18 cellular contexts compared by ENCODE assay signal in the genomic region with DNA sequence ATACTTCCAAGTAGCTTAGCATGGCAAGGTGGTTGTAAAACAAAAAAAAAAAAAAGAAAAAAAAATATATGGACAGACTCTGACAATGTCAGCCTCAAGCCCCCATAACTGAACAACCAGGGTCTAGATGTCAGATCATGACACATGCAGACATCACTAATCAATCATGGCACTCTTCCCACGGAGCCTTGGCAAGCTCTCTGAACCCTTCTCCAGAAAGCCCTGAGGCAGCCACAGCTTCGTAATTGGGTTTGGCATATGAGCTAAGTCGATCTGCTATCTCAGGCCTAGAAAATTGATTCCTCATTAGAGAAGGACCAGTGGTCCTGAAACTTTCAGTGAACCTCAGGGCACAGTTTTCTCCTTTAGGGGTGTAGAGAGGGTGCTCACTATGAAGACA.
"Had no signal": no experiment of that assay in that cellular context is flagged by ENCODE, and none has a peak within 500 bp of the region (broad histone marks: within the 10 kb centered on the region; RNA-seq: fewer than 3 reads in every experiment).

No MANE protein-coding gene starts in this region.

- H3K9me3 Mint-ChIP-seq: activated CD4-positive, alpha-beta memory T cell treated with anti-CD3 and anti-CD28 coated beads for 36 hours; activated naive CD4-positive, alpha-beta T cell treated with anti-CD3 and anti-CD28 coated beads, Interleukin-2, amount 50 U/mL, for 24 hours; mesothelial cell of epicardium; neural progenitor cell; stimulated activated effector memory CD8-positive, alpha-beta T cell treated with anti-CD3 and anti-CD28 coated beads, Interleukin-12 subunit alpha, Interleukin-12 subunit beta, amount 100 ng/mL, for 72 hours had no signal

- H3K9me3 ChIP-seq: adrenal gland, pancreas, SK-N-SH, transverse colon had no signal

- ATAC-seq: activated CD8-positive, alpha-beta memory T cell treated with anti-CD3 and anti-CD28 coated beads, Interleukin-2, amount 10 ng/mL, durations not matched to agents 7 days and 5 days; esophagus mucosa; pancreas; stimulated activated effector memory CD8-positive, alpha-beta T cell treated with anti-CD3 and anti-CD28 coated beads, Interleukin-12 subunit alpha, Interleukin-12 subunit beta, amount 100 ng/mL, for 72 hours had no signal

- H3K4me1 ChIP-seq: neural progenitor cell, pancreas had no signal

- H3K36me3 ChIP-seq: neural progenitor cell had no signal

- H3K4me3 ChIP-seq: adrenal gland, neural progenitor cell, pancreas, transverse colon had no signal

- H3K27ac ChIP-seq: adrenal gland, neural progenitor cell, pancreas, transverse colon, VCaP had no signal

- H3K4me3 Mint-ChIP-seq: activated CD4-positive, alpha-beta memory T cell treated with anti-CD3 and anti-CD28 coated beads for 36 hours; activated CD8-positive, alpha-beta memory T cell treated with anti-CD3 and anti-CD28 coated beads, Interleukin-2, amount 10 ng/mL, durations not matched to agents 7 days and 5 days; activated naive CD4-positive, alpha-beta T cell treated with anti-CD3 and anti-CD28 coated beads, Interleukin-2, amount 50 U/mL, for 24 hours; mesothelial cell of epicardium; neural progenitor cell; stimulated activated effector memory CD8-positive, alpha-beta T cell treated with anti-CD3 and anti-CD28 coated beads, Interleukin-12 subunit alpha, Interleukin-12 subunit beta, amount 100 ng/mL, for 72 hours had no signal

- H3K27me3 Mint-ChIP-seq: activated CD4-positive, alpha-beta memory T cell treated with anti-CD3 and anti-CD28 coated beads for 36 hours; activated CD8-positive, alpha-beta memory T cell treated with anti-CD3 and anti-CD28 coated beads, Interleukin-2, amount 10 ng/mL, durations not matched to agents 7 days and 5 days; activated naive CD4-positive, alpha-beta T cell treated with anti-CD3 and anti-CD28 coated beads, Interleukin-2, amount 50 U/mL, for 24 hours had no signal

- H3K27me3 ChIP-seq: adrenal gland, neural progenitor cell, pancreas, transverse colon had no signal

- DNase-seq: activated CD4-positive, alpha-beta memory T cell treated with anti-CD3 and anti-CD28 coated beads for 36 hours; activated CD8-positive, alpha-beta memory T cell treated with anti-CD3 and anti-CD28 coated beads, Interleukin-2, amount 10 ng/mL, durations not matched to agents 7 days and 5 days; activated effector memory CD4-positive, alpha-beta T cell treated with Interleukin-2 at 50 U/mL for 16 hours; activated T-cell treated with anti-CD3 and anti-CD28 coated beads, Interleukin-2, amount 50 U/mL, for 1 hour; adrenal gland; glutamatergic neuron; hypothalamus; kidney glomerular epithelial cell; pancreas; SK-N-SH; substantia nigra; transverse colon had no signal

- H3K27ac Mint-ChIP-seq: activated CD4-positive, alpha-beta memory T cell treated with anti-CD3 and anti-CD28 coated beads for 36 hours; activated CD8-positive, alpha-beta memory T cell treated with anti-CD3 and anti-CD28 coated beads, Interleukin-2, amount 10 ng/mL, durations not matched to agents 7 days and 5 days; activated naive CD4-positive, alpha-beta T cell treated with anti-CD3 and anti-CD28 coated beads, Interleukin-2, amount 50 U/mL, for 24 hours; mesothelial cell of epicardium; neural progenitor cell; stimulated activated effector memory CD8-positive, alpha-beta T cell treated with anti-CD3 and anti-CD28 coated beads, Interleukin-12 subunit alpha, Interleukin-12 subunit beta, amount 100 ng/mL, for 72 hours had no signal

- H3K4me1 Mint-ChIP-seq: activated CD8-positive, alpha-beta memory T cell treated with anti-CD3 and anti-CD28 coated beads, Interleukin-2, amount 10 ng/mL, durations not matched to agents 7 days and 5 days; activated naive CD4-positive, alpha-beta T cell treated with anti-CD3 and anti-CD28 coated beads, Interleukin-2, amount 50 U/mL, for 24 hours; neural progenitor cell; stimulated activated effector memory CD8-positive, alpha-beta T cell treated with anti-CD3 and anti-CD28 coated beads, Interleukin-12 subunit alpha, Interleukin-12 subunit beta, amount 100 ng/mL, for 72 hours had no signal
